In the genomic region with DNA sequence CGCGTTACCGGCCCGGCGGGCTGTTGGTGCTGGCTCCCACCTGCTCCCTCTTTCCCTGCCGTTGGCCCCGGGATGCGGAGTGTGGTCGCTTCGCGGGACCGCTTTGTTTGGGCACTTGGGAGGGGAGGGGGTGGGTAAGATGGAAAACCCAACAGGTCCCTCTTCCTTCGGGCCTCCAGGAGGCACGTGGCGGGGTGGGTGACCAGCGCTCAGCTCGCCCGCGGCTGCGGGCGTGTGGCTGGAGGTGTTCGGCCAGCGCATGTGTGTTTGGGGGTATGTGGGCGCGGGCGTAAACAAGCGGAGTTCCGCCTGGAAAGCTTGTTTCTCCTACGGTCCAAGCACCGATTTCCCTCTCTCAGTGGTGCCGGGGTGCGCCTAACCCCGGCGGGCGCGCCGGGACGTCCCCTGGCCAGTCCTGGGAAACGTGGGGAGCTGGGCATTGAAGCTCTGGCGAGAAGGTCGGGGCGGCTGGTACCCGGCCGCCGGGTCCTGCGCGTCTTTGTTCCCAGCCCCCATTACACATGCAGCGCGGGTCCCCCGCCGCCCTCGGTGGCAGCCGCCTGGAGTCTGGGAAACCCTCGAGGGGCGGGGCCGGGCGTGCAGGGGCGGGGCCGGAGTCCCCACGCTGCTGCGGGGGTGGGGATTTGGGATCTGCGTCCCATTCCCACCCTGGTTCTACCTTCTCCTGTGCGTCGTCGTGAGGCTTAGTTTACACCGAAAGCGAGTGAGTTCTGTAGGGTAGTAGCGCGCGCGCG, we compare ENCODE assay signal across 1 cellular context.
TF ChIP-seq lines count a peak whose summit lies in the region.

No MANE protein-coding gene starts in this region.

TF ChIP-seq in K562, 482 proteins besides CTCF, POLR2A, EP300 and RAD21 (continued from another document):
- TF ChIP-seq SNIP1 (IDR thresholded peaks at IDR 0.05; ENCODE audit: low read depth) (no peak), ZNF184 (CRISPR knock-in tag; IDR thresholded peaks at IDR 0.05) (no peak)
